In the genomic region with DNA sequence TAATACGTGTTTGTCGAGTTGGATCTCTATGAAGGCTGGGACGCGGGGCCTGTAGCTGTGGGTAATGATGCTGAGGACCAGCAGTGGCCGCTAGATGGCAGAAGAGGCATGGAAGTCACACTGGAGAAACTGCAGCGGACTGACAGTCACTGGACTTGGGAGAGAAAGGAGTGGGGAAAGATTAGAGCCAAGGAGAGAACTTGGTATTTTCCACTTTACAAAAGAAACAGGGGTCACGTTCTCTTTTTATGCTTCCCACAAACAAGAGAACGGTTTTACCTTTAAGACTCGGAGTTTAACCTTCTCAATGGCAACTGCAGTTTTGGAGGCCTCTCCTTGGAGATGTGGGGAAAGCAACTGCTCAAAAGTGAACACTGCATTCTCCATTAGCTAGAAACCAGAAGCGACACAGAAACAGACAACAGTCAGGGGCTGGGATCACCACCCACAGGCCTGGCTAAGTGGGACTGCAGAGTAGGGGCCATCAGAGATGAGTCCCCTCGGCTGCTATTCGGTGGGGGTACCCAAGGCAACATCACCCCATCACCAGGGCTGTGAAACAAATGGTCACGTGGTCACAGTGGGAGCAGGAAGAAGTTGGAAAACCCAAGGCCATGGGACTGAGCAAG, we compare ENCODE assay signal across 8 cellular contexts. TPM values are rescaled to one million over a fixed set of nuclear protein-coding genes. Genes with fewer than 3 reads are reported as not detected.
DNase-seq lines count a peak whose midpoint lies in the region; ATAC-seq and TF ChIP-seq lines count a peak whose summit lies in the region.

No MANE protein-coding gene starts in this region.

- no peaks in the 10 kb centered on the region for H3K9me3 Mint-ChIP-seq in CD8-positive, alpha-beta T cell
- no peaks in the 10 kb centered on the region for H3K9me3 Mint-ChIP-seq in activated CD8-positive, alpha-beta T cell treated with anti-CD3 and anti-CD28 coated beads, Interleukin-2, amount 10 ng/mL, durations not matched to agents 7 days and 5 days (ENCODE audit: insufficient read depth)

- no peak overlapping the region for H3K9ac ChIP-seq in mesendoderm (ENCODE audit: low read length)

- ATAC-seq in CD8-positive, alpha-beta T cell: peak; percentile 92
- ATAC-seq in GM19463 (IDR thresholded peaks at IDR 0.05; ENCODE audit: unreplicated experiment): peak; percentile 88
- ATAC-seq in activated CD8-positive, alpha-beta T cell treated with anti-CD3 and anti-CD28 coated beads, Interleukin-2, amount 10 ng/mL, durations not matched to agents 7 days and 5 days: peak; percentile 95

- no peak overlapping the region for H2BK15ac ChIP-seq in mesendoderm (replicated peaks; ENCODE audit: low read depth)

- H4K5ac ChIP-seq in mesendoderm (ENCODE audit: low read length): no peak overlapping the region

- no peaks in the 10 kb centered on the region for H3K79me2 ChIP-seq in mesendoderm (ENCODE audit: control insufficient read depth, insufficient read depth, low read length)

- no peak overlapping the region for H3K27ac ChIP-seq in CD8-positive, alpha-beta T cell (ENCODE audit: low read depth, low read length)
- no peak overlapping the region for H3K27ac ChIP-seq in effector memory CD4-positive, alpha-beta T cell (ENCODE audit: insufficient read depth, low read length, poor library complexity, severe bottlenecking)
- H3K27ac ChIP-seq in mesendoderm (ENCODE audit: low read depth, low read length): no peak overlapping the region

- no peak overlapping the region for H4K8ac ChIP-seq in mesendoderm (ENCODE audit: low read depth, low read length)

- H3K9me3 ChIP-seq in CD8-positive, alpha-beta T cell (ENCODE audit: low read length): no peaks in the 10 kb centered on the region
- no peaks in the 10 kb centered on the region for H3K9me3 ChIP-seq in effector memory CD4-positive, alpha-beta T cell (ENCODE audit: control insufficient read depth, low read length)

- peak; percentile 92 for TF ChIP-seq CTCF in CD8-positive, alpha-beta T cell (IDR thresholded peaks at IDR 0.05)

- H3K36me3 Mint-ChIP-seq in CD8-positive, alpha-beta T cell: peaks cover 4% of the 10 kb centered on the region
- H3K36me3 Mint-ChIP-seq in activated CD8-positive, alpha-beta T cell treated with anti-CD3 and anti-CD28 coated beads, Interleukin-2, amount 10 ng/mL, durations not matched to agents 7 days and 5 days (ENCODE audit: low read depth): peaks cover 8% of the 10 kb centered on the region

- no peaks in the 10 kb centered on the region for H3K27me3 Mint-ChIP-seq in CD8-positive, alpha-beta T cell (ENCODE audit: low read depth)
- H3K27me3 Mint-ChIP-seq in activated CD8-positive, alpha-beta T cell treated with anti-CD3 and anti-CD28 coated beads, Interleukin-2, amount 10 ng/mL, durations not matched to agents 7 days and 5 days (ENCODE audit: low read depth): no peaks in the 10 kb centered on the region

- peak; percentile 71 to 90 (median 79) for DNase-seq in CD8-positive, alpha-beta T cell
- DNase-seq in HK-2 (ENCODE audit: unreplicated experiment) (peak; percentile 82), NCI-H82 (lab: John Stamatoyannopoulos, UW) (peak; percentile 92), mesendoderm (peak; percentile 83)
- peak; percentile 88 for DNase-seq in activated CD8-positive, alpha-beta T cell treated with anti-CD3 and anti-CD28 coated beads, Interleukin-2, amount 10 ng/mL, durations not matched to agents 7 days and 5 days
- peak; percentile 64 to 75 (median 66) for DNase-seq in effector memory CD4-positive, alpha-beta T cell
- DNase-seq in stimulated activated CD8-positive, alpha-beta memory T cell treated with anti-CD3 and anti-CD28 coated beads, Interleukin-15, amount 100 ng/mL, for 1 hour (ENCODE audit: low read depth): peak; percentile 82

- POLR2A ChIA-PET in CD8-positive, alpha-beta T cell (lab: Charles Lee): interaction anchor here (1.0 to 1.3 kb wide), 2 partner anchors 12 to 51 kb away, joined by 4 read pairs; a partner anchor contains a TSS
- POLR2A ChIA-PET in activated CD8-positive, alpha-beta T cell treated with anti-CD3 and anti-CD28 coated beads, Interleukin-2, amount 10 ng/mL, durations not matched to agents 7 days and 5 days (lab: Charles Lee): interaction anchor here (1.1 kb wide), 1 partner anchor 50 kb away, joined by 3 read pairs; no protein-coding TSS in a partner anchor

- H3K27ac Mint-ChIP-seq in CD8-positive, alpha-beta T cell: no peak overlapping the region
- peak overlapping the region; percentile 32 for H3K27ac Mint-ChIP-seq in activated CD8-positive, alpha-beta T cell treated with anti-CD3 and anti-CD28 coated beads, Interleukin-2, amount 10 ng/mL, durations not matched to agents 7 days and 5 days

- no peak overlapping the region for H2AK5ac ChIP-seq in mesendoderm (ENCODE audit: low read length)

- H3K4me2 ChIP-seq in mesendoderm (ENCODE audit: low read length): no peak overlapping the region

- no peaks in the 10 kb centered on the region for H3K36me3 ChIP-seq in CD8-positive, alpha-beta T cell (ENCODE audit: insufficient read depth, low read length)
- H3K36me3 ChIP-seq in effector memory CD4-positive, alpha-beta T cell (ENCODE audit: control insufficient read depth, insufficient read depth, low read length): peaks cover 21% of the 10 kb centered on the region
- H3K36me3 ChIP-seq in mesendoderm (ENCODE audit: control insufficient read depth, insufficient read depth, low read length): no peaks in the 10 kb centered on the region

- intact Hi-C loops in CD8-positive, alpha-beta T cell (cut with DNase I, micrococcal nuclease): loop anchor here (1.0 to 10.0 kb wide), 7 partner anchors 177 to 1407 kb away; a partner anchor contains a TSS

- H3K23ac ChIP-seq in mesendoderm (ENCODE audit: low read length): no peak overlapping the region

- CTCF ChIA-PET in CD8-positive, alpha-beta T cell (lab: Charles Lee): interaction anchor here (0.6 to 6.4 kb wide), 42 partner anchors 9 to 890 kb away, joined by 3 to 200 read pairs (median 4); a partner anchor contains a TSS
- CTCF ChIA-PET in activated CD8-positive, alpha-beta T cell treated with anti-CD3 and anti-CD28 coated beads, Interleukin-2, amount 10 ng/mL, durations not matched to agents 7 days and 5 days (lab: Charles Lee): interaction anchor here (0.6 to 6.8 kb wide), 48 partner anchors 9 to 890 kb away, joined by 3 to 170 read pairs (median 4); a partner anchor contains a TSS

- no peaks in the 10 kb centered on the region for H3K79me1 ChIP-seq in mesendoderm (ENCODE audit: low read length)

- no peak overlapping the region for H3K56ac ChIP-seq in mesendoderm (ENCODE audit: low read length)

- H2BK120ac ChIP-seq in mesendoderm (ENCODE audit: low read depth, low read length): no peak overlapping the region

- peaks cover 6% of the 10 kb centered on the region for H3K4me1 Mint-ChIP-seq in CD8-positive, alpha-beta T cell (ENCODE audit: low read depth)
- peaks cover 3% of the 10 kb centered on the region for H3K4me1 Mint-ChIP-seq in activated CD8-positive, alpha-beta T cell treated with anti-CD3 and anti-CD28 coated beads, Interleukin-2, amount 10 ng/mL, durations not matched to agents 7 days and 5 days (ENCODE audit: low read depth)

- H3K4me3 ChIP-seq in CD8-positive, alpha-beta T cell (ENCODE audit: low read depth, low read length): no peak overlapping the region
- H3K4me3 ChIP-seq in effector memory CD4-positive, alpha-beta T cell (ENCODE audit: insufficient read depth, low read depth, low read length, poor library complexity, severe bottlenecking): no peak overlapping the region
- H3K4me3 ChIP-seq in mesendoderm (ENCODE audit: low read length): no peak overlapping the region

- no peak overlapping the region for H3K18ac ChIP-seq in mesendoderm (ENCODE audit: low read length)

- H3K4ac ChIP-seq in mesendoderm (ENCODE audit: low read depth, low read length): no peak overlapping the region

- H2BK5ac ChIP-seq in mesendoderm (ENCODE audit: low read length): no peak overlapping the region

- H3K27me3 ChIP-seq in CD8-positive, alpha-beta T cell (ENCODE audit: insufficient read depth, low read length): no peaks in the 10 kb centered on the region
- no peaks in the 10 kb centered on the region for H3K27me3 ChIP-seq in effector memory CD4-positive, alpha-beta T cell (replicated peaks; ENCODE audit: control insufficient read depth, insufficient read depth, low read length, poor library complexity, severe bottlenecking)
- no peaks in the 10 kb centered on the region for H3K27me3 ChIP-seq in mesendoderm (ENCODE audit: insufficient read depth, low read length, poor library complexity)

- no CpG with 5 or more reads among the region's 13 CpGs for WGBS in mesendoderm (ENCODE audit: extremely low coverage, insufficient coverage, low lambda C conversion rate)

- H3K4me3 Mint-ChIP-seq in CD8-positive, alpha-beta T cell: no peak overlapping the region
- H3K4me3 Mint-ChIP-seq in activated CD8-positive, alpha-beta T cell treated with anti-CD3 and anti-CD28 coated beads, Interleukin-2, amount 10 ng/mL, durations not matched to agents 7 days and 5 days: no peak overlapping the region

- H3K4me1 ChIP-seq in CD8-positive, alpha-beta T cell (ENCODE audit: insufficient read depth, low read length): no peaks in the 10 kb centered on the region
- no peaks in the 10 kb centered on the region for H3K4me1 ChIP-seq in effector memory CD4-positive, alpha-beta T cell (ENCODE audit: control insufficient read depth, insufficient read depth, low read length, poor library complexity, severe bottlenecking)
- no peaks in the 10 kb centered on the region for H3K4me1 ChIP-seq in mesendoderm (ENCODE audit: control insufficient read depth, low read depth, low read length)

RNA-seq across cellular contexts. Expression of a gene that starts 51.1 kb away (rescaled TPM):
- total RNA-seq in CD8-positive, alpha-beta T cell: 10 to 100 TPM in 1 of 2 experiments, 1 to 10 TPM in 1; 9.3 to 14.8 TPM
- 10 to 100 TPM; 20.8 to 28.6 TPM for total RNA-seq in activated CD8-positive, alpha-beta T cell treated with anti-CD3 and anti-CD28 coated beads, Interleukin-2, amount 10 ng/mL, durations not matched to agents 7 days and 5 days
- 7.4 TPM for polyA plus RNA-seq in mesendoderm (2013, experiment 1 of 2)
- polyA plus RNA-seq in mesendoderm (2013, experiment 2 of 2): 8.0 TPM
